22 cellular contexts compared by ENCODE assay signal in the genomic region with DNA sequence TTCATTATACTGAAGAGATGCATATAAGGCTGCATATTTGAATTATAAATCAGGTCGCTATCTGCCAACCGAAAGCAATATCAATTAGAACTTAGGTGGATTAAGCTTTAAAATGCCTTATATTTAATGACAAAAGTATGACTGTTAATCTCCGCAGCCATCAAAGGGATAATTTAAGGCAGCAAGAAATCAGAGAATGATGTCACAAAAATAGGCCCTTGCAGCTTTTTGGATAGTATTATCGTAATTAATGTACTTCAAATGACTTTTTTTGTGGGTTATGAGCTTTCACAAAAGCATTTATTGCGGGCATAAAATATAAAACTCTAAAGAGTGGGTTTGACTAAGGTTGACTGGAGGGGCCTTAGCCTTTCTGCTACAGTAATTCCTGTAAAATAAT.
DNase-seq lines count a peak whose midpoint lies in the region; FAIRE-seq and TF ChIP-seq lines count a peak whose summit lies in the region.
"Had no signal": no experiment of that assay in that cellular context is flagged by ENCODE, and none has a peak within 500 bp of the region (broad histone marks: within the 10 kb centered on the region; RNA-seq: fewer than 3 reads in every experiment).

No MANE protein-coding gene starts in this region.

- BruUV-seq in Caco-2 (replicated peaks; lab: Mats Ljungman, UMichigan) = no TSS peak

- DNase-seq in NCI-H82 (lab: John Stamatoyannopoulos, UW) (peak; percentile 22), NCI-H82 treated with DMSO at 0.1 percent for 48 hours (lab: John Stamatoyannopoulos, UW; ENCODE audit: unreplicated experiment) (no peak), NCI-H69 (lab: John Stamatoyannopoulos, UW) (peak; percentile 10), glutamatergic neuron (no peak), smooth muscle cell (lab: John Stamatoyannopoulos, UW; ENCODE audit: unreplicated experiment) (no peak), Caco-2 (no peak), ureter (ENCODE audit: low spot score) (no peak), HTR-8/SVneo (ENCODE audit: insufficient read length, low spot score) (no peak)
- DNase-seq: CD4-positive, CD25-positive, alpha-beta regulatory T cell; CD8-positive, alpha-beta T cell; DMS79; EL; GDM1; H9 had no signal

- POLR2A ChIA-PET in Caco-2 (lab: Charles Lee) = no interaction called here

- H3K27me3 ChIP-seq in smooth muscle cell (ENCODE audit: low read depth) (no peaks in the 10 kb centered on the region), Caco-2 (replicated peaks; ENCODE audit: control insufficient read depth, insufficient read depth, low read length) (no peaks in the 10 kb centered on the region; the same call in 1 of the 2 replicates)
- H3K27me3 ChIP-seq: BLaER1 had no signal

- H3K36me3 Mint-ChIP-seq in glutamatergic neuron (ENCODE audit: unreplicated experiment) = no peaks in the 10 kb centered on the region
- H3K36me3 Mint-ChIP-seq in Caco-2 (ENCODE audit: insufficient read depth, unreplicated experiment) = no peaks in the 10 kb centered on the region
- H3K36me3 Mint-ChIP-seq: CD4-positive, CD25-positive, alpha-beta regulatory T cell; CD8-positive, alpha-beta T cell had no signal

- H3K4me3 ChIP-seq in smooth muscle cell (no peak overlapping the region), Caco-2 (ENCODE audit: low read depth, low read length) (no peak overlapping the region)
- H3K4me3 ChIP-seq: A549, BLaER1, GM23338 had no signal

- WGBS in smooth muscle cell (ENCODE audit: low lambda C conversion rate) = 79% methylated on average over 5 of the region's 5 CpGs

- CTCF ChIA-PET in Caco-2 (lab: Charles Lee) = no interaction called here

- peak overlapping the region; percentile 22 for H3K4me2 ChIP-seq in smooth muscle cell
- H3K4me2 ChIP-seq: A549, BLaER1, GM23338 had no signal

- peak overlapping the region; percentile 98 for H3K27ac Mint-ChIP-seq in glutamatergic neuron (ENCODE audit: unreplicated experiment)
- H3K27ac Mint-ChIP-seq in Caco-2 (ENCODE audit: unreplicated experiment) = no peak overlapping the region
- H3K27ac Mint-ChIP-seq: CD4-positive, CD25-positive, alpha-beta regulatory T cell; CD8-positive, alpha-beta T cell; GM23338; H9 had no signal

- H3K9me3 ChIP-seq in smooth muscle cell (replicated peaks; ENCODE audit: low read depth) = no peaks in the 10 kb centered on the region
- H3K9me3 ChIP-seq in Caco-2 = no peaks in the 10 kb centered on the region
- H3K9me3 ChIP-seq: A549, BLaER1 had no signal

- no peak overlapping the region for H2AFZ ChIP-seq in smooth muscle cell (ENCODE audit: low read depth)
- H2AFZ ChIP-seq: GM23338 had no signal

- H3K4me1 ChIP-seq in smooth muscle cell (ENCODE audit: low read depth) (peaks cover 14% of the 10 kb centered on the region), Caco-2 (no peaks in the 10 kb centered on the region)
- H3K4me1 ChIP-seq: A549, BLaER1 had no signal

- no peaks in the 10 kb centered on the region for H4K20me1 ChIP-seq in smooth muscle cell (ENCODE audit: low read depth)
- H4K20me1 ChIP-seq: BLaER1 had no signal

- intact Hi-C loops in Caco-2 (cut with micrococcal nuclease; ENCODE audit: unreplicated experiment) = no loop called here

- H3K9me3 Mint-ChIP-seq in glutamatergic neuron (ENCODE audit: unreplicated experiment) (peaks cover 8% of the 10 kb centered on the region), Caco-2 (ENCODE audit: unreplicated experiment) (no peaks in the 10 kb centered on the region)
- H3K9me3 Mint-ChIP-seq: CD8-positive, alpha-beta T cell; GM23338; H9 had no signal

- peaks cover 6% of the 10 kb centered on the region for H3F3A ChIP-seq in smooth muscle cell (ENCODE audit: low read depth)

- no peaks in the 10 kb centered on the region for H3K79me2 ChIP-seq in smooth muscle cell (ENCODE audit: low read depth)

- H3K4me1 Mint-ChIP-seq in glutamatergic neuron (ENCODE audit: low read depth, unreplicated experiment) (peaks cover 56% of the 10 kb centered on the region), Caco-2 (ENCODE audit: low read depth, unreplicated experiment) (no peaks in the 10 kb centered on the region)
- H3K4me1 Mint-ChIP-seq: CD4-positive, CD25-positive, alpha-beta regulatory T cell; GM23338; H9 had no signal

- H3K4me3 Mint-ChIP-seq in glutamatergic neuron (ENCODE audit: unreplicated experiment) = no peak overlapping the region
- H3K4me3 Mint-ChIP-seq in Caco-2 (ENCODE audit: unreplicated experiment) = no peak overlapping the region
- H3K4me3 Mint-ChIP-seq: CD4-positive, CD25-positive, alpha-beta regulatory T cell; CD8-positive, alpha-beta T cell; GM23338; H9 had no signal

- no peak overlapping the region for H3K9ac ChIP-seq in smooth muscle cell (ENCODE audit: low read depth)
- H3K9ac ChIP-seq: BLaER1 had no signal

- no peak for FAIRE-seq in HTR-8/SVneo (lab: Jason Lieb, UNC)
- FAIRE-seq: A549, D721Med, GM12891, GM18507 had no signal

- H3K36me3 ChIP-seq in smooth muscle cell (ENCODE audit: low read depth) = no peaks in the 10 kb centered on the region
- H3K36me3 ChIP-seq in Caco-2 (ENCODE audit: control insufficient read depth, insufficient read depth, low read length) = no peaks in the 10 kb centered on the region
- H3K36me3 ChIP-seq: BLaER1 had no signal

- TF ChIP-seq CTCF in glutamatergic neuron (IDR thresholded peaks at IDR 0.05; ENCODE audit: partially characterized antibody, unreplicated experiment) = no peak
- TF ChIP-seq CTCF in smooth muscle cell (IDR thresholded peaks at IDR 0.05; ENCODE audit: borderline replicate concordance, insufficient read depth, poor library complexity, severe bottlenecking) = no peak
- TF ChIP-seq CTCF in Caco-2 (IDR thresholded peaks at IDR 0.05; ENCODE audit: insufficient read depth in 1 of 2, low read depth in 1 of 2, low read length in 1 of 2, severe bottlenecking in 1 of 2, unreplicated experiment in 1 of 2) = no peak

- H3K27me3 Mint-ChIP-seq in glutamatergic neuron (ENCODE audit: unreplicated experiment) = peaks cover 7% of the 10 kb centered on the region
- H3K27me3 Mint-ChIP-seq in Caco-2 (ENCODE audit: insufficient read depth, unreplicated experiment) = peaks cover 26% of the 10 kb centered on the region

- H3K27ac ChIP-seq in smooth muscle cell (ENCODE audit: low read depth) = peak overlapping the region; percentile 3
- H3K27ac ChIP-seq: 22Rv1, A549, BLaER1, C4-2B had no signal

Comparison
In these comparisons a context has a peak if more than half of its experiments do, and no peak if none do; other contexts are left out.
1. DNase-seq: peak in NCI-H82 (single experiment) and NCI-H69 (single experiment); none in NCI-H82 treated with DMSO at 0.1 percent for 48 hours (single experiment), glutamatergic neuron (single experiment), smooth muscle cell (single experiment), Caco-2 (0 of 2), ureter (single experiment) and HTR-8/SVneo (single experiment).